1 cellular context compared by ENCODE assay signal in genomic region chr6:34195726-34196115, GRCh38.
A peak's percentile ranks its signal among the peaks of the same experiment; 100 is the strongest.
TF ChIP-seq lines count a peak whose summit lies in the region.

No MANE protein-coding gene starts in this region.

TF ChIP-seq in K562, 482 proteins besides CTCF, POLR2A, EP300 and RAD21:
- TF ChIP-seq CBFB (CRISPR knock-in tag; IDR thresholded peaks at IDR 0.05) (0 out of 2 replicates have a peak, but pooled peaks have one; percentile 14), ARID4B (CRISPR knock-in tag; IDR thresholded peaks at IDR 0.05) (0 out of 2 replicates have a peak, but pooled peaks have one; percentile 11), ZNF512 (tag; IDR thresholded peaks at IDR 0.05) (no peak), NFIC (IDR thresholded peaks at IDR 0.05) (peak; percentile 73)
